In the genomic region with DNA sequence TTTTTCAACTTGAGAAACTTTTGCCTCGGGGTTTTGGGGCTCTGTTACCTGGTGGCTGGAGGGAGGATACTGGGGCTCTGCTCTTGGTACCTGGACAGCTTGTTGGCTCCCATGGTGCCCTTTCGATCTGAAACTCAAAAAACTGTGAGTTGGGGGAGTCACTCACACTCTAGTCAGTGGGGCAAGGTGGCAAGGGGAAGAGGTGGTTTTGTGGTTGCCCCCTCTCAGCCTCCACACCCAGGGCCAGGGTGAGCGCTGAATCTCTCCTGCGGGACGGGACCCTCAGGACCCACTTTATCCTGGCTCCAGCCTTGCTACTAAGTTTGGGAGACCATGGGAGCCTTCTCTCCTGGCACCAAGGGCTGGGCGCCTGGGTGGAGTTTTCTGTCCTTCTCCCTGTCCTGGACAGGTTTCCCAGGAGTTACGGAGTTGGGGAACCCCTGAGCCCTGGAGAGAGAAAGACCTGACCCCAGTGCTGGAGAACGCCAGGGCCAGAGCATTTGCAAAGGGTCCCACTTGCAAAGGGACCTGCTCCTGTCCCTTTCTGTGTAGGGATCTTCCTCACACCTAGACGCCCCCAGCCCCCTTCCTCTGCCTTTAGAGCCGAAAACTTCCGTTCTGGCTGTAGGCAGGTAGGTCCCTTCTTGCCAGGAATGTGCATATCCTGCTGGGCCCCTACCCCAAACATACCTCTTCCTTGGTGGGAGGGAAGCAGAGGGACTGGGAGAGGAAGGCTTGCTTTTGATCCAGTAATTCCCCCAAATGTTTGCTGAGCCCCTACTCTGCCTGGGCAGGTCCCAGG, we compare ENCODE assay signal across 1 cellular context.
TF ChIP-seq lines count a peak whose summit lies in the region.

No MANE protein-coding gene starts in this region.

TF ChIP-seq in H1, 55 proteins besides CTCF, POLR2A, EP300 and RAD21:
- peak; percentile 91 for TF ChIP-seq TEAD4 (IDR thresholded peaks at IDR 0.05; ENCODE audit: low read depth, low read length)
- no peak for TF ChIP-seq NRF1 (IDR thresholded peaks at IDR 0.05; ENCODE audit: low read depth, low read length)
- no peak for TF ChIP-seq CEBPB (IDR thresholded peaks at IDR 0.05; ENCODE audit: low read depth, low read length)
